In genomic region chr4:47839259-47839658, GRCh38 we compare ENCODE assay signal across 8 cellular contexts. TPM values are rescaled to one million over a fixed set of nuclear protein-coding genes. Genes with fewer than 3 reads are reported as not detected.
DNase-seq lines count a peak whose midpoint lies in the region; ATAC-seq and TF ChIP-seq lines count a peak whose summit lies in the region.

No MANE protein-coding gene starts in this region.

- no peak overlapping the region for H2AFZ ChIP-seq in OCI-LY7 (ENCODE audit: low read length)

- H3K4me2 ChIP-seq in OCI-LY7 (ENCODE audit: low read length): no peak overlapping the region

- BruUV-seq in OCI-LY7 (replicated peaks; lab: Mats Ljungman, UMichigan): no TSS peak

- H3K9me2 ChIP-seq in OCI-LY7 (ENCODE audit: insufficient read depth, low read length): no peaks in the 10 kb centered on the region

- TF ChIP-seq CTCF in OCI-LY7 (conservative IDR thresholded peaks at IDR 0.05; ENCODE audit: low read length): peak; percentile 64
- peak; percentile 60 for TF ChIP-seq CTCF in epithelial cell of proximal tubule (conservative IDR thresholded peaks at IDR 0.05; ENCODE audit: low read depth, low read length)

- CTCF ChIA-PET in OCI-LY7 (lab: Charles Lee; ENCODE audit: unreplicated experiment): interaction anchor here (0.6 kb wide), 1 partner anchor 13 kb away, joined by 3 read pairs; no protein-coding TSS in a partner anchor

- no peaks in the 10 kb centered on the region for H4K20me1 ChIP-seq in OCI-LY7 (ENCODE audit: insufficient read depth, low read length)

- H3K79me2 ChIP-seq in OCI-LY7 (ENCODE audit: insufficient read depth, low read depth, low read length): no peaks in the 10 kb centered on the region

- ATAC-seq in GM18499 (IDR thresholded peaks at IDR 0.05; ENCODE audit: insufficient read depth, unreplicated experiment) (peak; percentile 80), HG02763 (IDR thresholded peaks at IDR 0.05; ENCODE audit: unreplicated experiment) (peak; percentile 54)

- peaks cover 21% of the 10 kb centered on the region for H3K36me3 ChIP-seq in OCI-LY7 (ENCODE audit: insufficient read depth, low read length)

- in situ Hi-C loops in ACHN (cut with HindIII; ENCODE audit: low pct_ligation_motif_present, low pct_unique_long_range_greater_than_20kb, low sequenced_read_pairs): no loop called here

- H3K27ac ChIP-seq in OCI-LY7 (ENCODE audit: low read depth, low read length, poor library complexity, severe bottlenecking): no peak overlapping the region

- H3K4me3 ChIP-seq in OCI-LY7 (ENCODE audit: low read depth, low read length, poor library complexity, severe bottlenecking): no peak overlapping the region
- no peak overlapping the region for H3K4me3 ChIP-seq in epithelial cell of proximal tubule (ENCODE audit: low read depth, low read length)

- DNase-seq in ACHN (peak; percentile 21), OCI-LY7 (ENCODE audit: low spot score) (peak; percentile 38), epithelial cell of proximal tubule (ENCODE audit: low read depth) (no peak), NCI-H510A treated with DMSO at 0.1 percent for 48 hours (lab: John Stamatoyannopoulos, UW) (no peak), SW 1271 (lab: John Stamatoyannopoulos, UW) (no peak)
- peak; percentile 15 to 32 for DNase-seq in stimulated activated CD4-positive, alpha-beta T cell treated with anti-CD3 and anti-CD28 coated beads, Interleukin-12 subunit alpha, Interleukin-12 subunit beta, amount 100 ng/mL, for 24 hours (ENCODE audit: low read depth in 2 of 2)

- peaks cover 9% of the 10 kb centered on the region for H3K4me1 ChIP-seq in OCI-LY7 (ENCODE audit: insufficient read depth, low read length, poor library complexity, severe bottlenecking)

- intact Hi-C loops in OCI-LY7 (cut with micrococcal nuclease; ENCODE audit: unreplicated experiment): loop anchor here (5.0 kb wide), 3 partner anchors 93 to 248 kb away; no protein-coding TSS in a partner anchor

- H3K9me3 ChIP-seq in OCI-LY7 (ENCODE audit: low read length): no peaks in the 10 kb centered on the region

- POLR2A ChIA-PET in OCI-LY7 (lab: Charles Lee): interaction anchor here (1.1 to 1.4 kb wide), 5 partner anchors 9 to 189 kb away, joined by 3 to 4 read pairs (median 3); no protein-coding TSS in a partner anchor

RNA-seq across cellular contexts. Expression of gene CORIN, which starts 1.4 kb away (rescaled TPM):
- total RNA-seq in OCI-LY7 (2014; rRNA removed; shearing (Covaris generic)): 0.31 TPM in 1 of 2 replicates, not detected in the other
- total RNA-seq in OCI-LY7 (2022) (0.40 TPM in 1 of 2 replicates, not detected in the other), epithelial cell of proximal tubule (0.12 TPM in 1 of 2 replicates, not detected in the other)

Comparison
In these comparisons a context has a peak if more than half of its experiments do, and no peak if none do; other contexts are left out.
1. DNase-seq: peak in ACHN (single experiment), OCI-LY7 (single experiment) and stimulated activated CD4-positive, alpha-beta T cell treated with anti-CD3 and anti-CD28 coated beads, Interleukin-12 subunit alpha, Interleukin-12 subunit beta, amount 100 ng/mL, for 24 hours (2 of 2); none in epithelial cell of proximal tubule (single experiment), NCI-H510A treated with DMSO at 0.1 percent for 48 hours (single experiment) and SW 1271 (0 of 2).